Comparison of ENCODE assay signal across 1 cellular context in the genomic region with DNA sequence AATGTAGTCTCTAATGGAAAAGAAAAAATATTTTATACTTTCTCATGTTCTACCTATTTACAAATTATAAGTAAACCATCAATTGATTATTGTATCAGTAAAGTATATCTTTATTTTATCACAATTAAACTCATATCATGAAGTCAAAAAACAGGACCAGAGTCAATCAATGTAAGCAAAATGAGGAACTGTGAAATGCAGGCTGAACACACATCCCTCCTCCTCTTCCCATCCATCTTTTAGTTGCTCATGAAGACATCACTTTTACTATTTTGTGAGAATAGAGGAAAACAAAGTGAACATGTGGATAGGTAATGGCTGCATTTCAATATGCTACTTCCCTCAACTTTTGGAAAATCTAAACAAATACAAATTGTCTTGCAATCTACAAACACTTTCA.
TF ChIP-seq lines count a peak whose summit lies in the region.

No MANE protein-coding gene starts in this region.

TF ChIP-seq in GM12891, 5 proteins besides CTCF, POLR2A, EP300 and RAD21 (continued from another document):
- peak; percentile 79 for TF ChIP-seq SPI1 (IDR thresholded peaks at IDR 0.05; ENCODE audit: low read depth, low read length)
